1 cellular context compared by ENCODE assay signal in genomic region chr1:65170511-65171142, GRCh38.
A peak's percentile ranks its signal among the peaks of the same experiment; 100 is the strongest.
TF ChIP-seq lines count a peak whose summit lies in the region.

No MANE protein-coding gene starts in this region.

TF ChIP-seq in HepG2, 621 proteins besides CTCF, POLR2A, EP300 and RAD21 (continued from another document):
- TF ChIP-seq ZNF549 (CRISPR knock-in tag; IDR thresholded peaks at IDR 0.05): no peak
- TF ChIP-seq MAFF (IDR thresholded peaks at IDR 0.05; ENCODE audit: low read depth, low read length): peak; percentile 97
- no peak for TF ChIP-seq MYNN (CRISPR knock-in tag; IDR thresholded peaks at IDR 0.05; ENCODE audit: low read depth)
- no peak for TF ChIP-seq BCL3 (CRISPR knock-in tag; IDR thresholded peaks at IDR 0.05)
- no peak for TF ChIP-seq TGIF2 (CRISPR knock-in tag; IDR thresholded peaks at IDR 0.05)
- no peak for TF ChIP-seq SATB2 (CRISPR knock-in tag; IDR thresholded peaks at IDR 0.05)
- no peak for TF ChIP-seq HNF4G (IDR thresholded peaks at IDR 0.05; ENCODE audit: borderline replicate concordance, low read depth, low read length)
- TF ChIP-seq HNF4G (CRISPR knock-in tag; IDR thresholded peaks at IDR 0.05; ENCODE audit: borderline replicate concordance, low read depth): no peak
TF ChIP-seq in HepG2: peak in this region for 4.
